Comparison of ENCODE assay signal across 23 cellular contexts in genomic region chr5:57831090-57831489, GRCh38.
"Had no signal": no experiment of that assay in that cellular context is flagged by ENCODE, and none has a peak within 500 bp of the region (broad histone marks: within the 10 kb centered on the region; RNA-seq: fewer than 3 reads in every experiment).

No MANE protein-coding gene starts in this region.

- H3K27ac ChIP-seq: colonic mucosa, esophagus muscularis mucosa, gastroesophageal sphincter, heart right ventricle, lower lobe of right lung, neural progenitor cell, parathyroid adenoma, right atrium auricular region, spleen, testis, tibial artery had no signal

- H3K4me1 ChIP-seq: colonic mucosa, esophagus muscularis mucosa, gastroesophageal sphincter, lower lobe of right lung, parathyroid adenoma, right atrium auricular region, spleen, testis, tibial artery had no signal

- DNase-seq: colonic mucosa; effector CD8-positive, alpha-beta T cell; endodermal cell; foreskin keratinocyte; heart right ventricle; hippocampal formation; kidney glomerular epithelial cell; left colon; left ventricle myocardium superior; lower lobe of right lung; midbrain; naive thymus-derived CD4-positive, alpha-beta T cell; spleen; stimulated activated CD4-positive, alpha-beta T cell treated with anti-CD3 and anti-CD28 coated beads, Interleukin-4, amount 100 ng/mL, for 4 hours; stimulated activated naive CD8-positive, alpha-beta T cell treated with anti-CD3 and anti-CD28 coated beads, Interleukin-15, Interleukin-2, amounts not matched to agents 100 U/mL and 50 U/mL, for 24 hours; substantia nigra; testis; tibial artery had no signal

- H2AFZ ChIP-seq: neural progenitor cell, parathyroid adenoma had no signal

- H3K27me3 ChIP-seq: colonic mucosa, esophagus muscularis mucosa, foreskin keratinocyte, gastroesophageal sphincter, heart right ventricle, neural progenitor cell, right atrium auricular region, spleen, testis, tibial artery had no signal

- H3K9me3 ChIP-seq: colonic mucosa, esophagus muscularis mucosa, gastroesophageal sphincter, lower lobe of right lung, right atrium auricular region, spleen, testis had no signal

- H3K4me3 ChIP-seq: colonic mucosa, esophagus muscularis mucosa, gastroesophageal sphincter, heart right ventricle, lower lobe of right lung, neural progenitor cell, right atrium auricular region, spleen, testis, tibial artery had no signal

- H3K9ac ChIP-seq: neural progenitor cell, parathyroid adenoma had no signal

- H3K79me2 ChIP-seq: parathyroid adenoma had no signal

- H3K4me2 ChIP-seq: neural progenitor cell had no signal

- H3K36me3 ChIP-seq: colonic mucosa, esophagus muscularis mucosa, gastroesophageal sphincter, heart right ventricle, lower lobe of right lung, neural progenitor cell, right atrium auricular region, spleen, tibial artery had no signal
